Comparison of ENCODE assay signal across 10 cellular contexts in the genomic region with DNA sequence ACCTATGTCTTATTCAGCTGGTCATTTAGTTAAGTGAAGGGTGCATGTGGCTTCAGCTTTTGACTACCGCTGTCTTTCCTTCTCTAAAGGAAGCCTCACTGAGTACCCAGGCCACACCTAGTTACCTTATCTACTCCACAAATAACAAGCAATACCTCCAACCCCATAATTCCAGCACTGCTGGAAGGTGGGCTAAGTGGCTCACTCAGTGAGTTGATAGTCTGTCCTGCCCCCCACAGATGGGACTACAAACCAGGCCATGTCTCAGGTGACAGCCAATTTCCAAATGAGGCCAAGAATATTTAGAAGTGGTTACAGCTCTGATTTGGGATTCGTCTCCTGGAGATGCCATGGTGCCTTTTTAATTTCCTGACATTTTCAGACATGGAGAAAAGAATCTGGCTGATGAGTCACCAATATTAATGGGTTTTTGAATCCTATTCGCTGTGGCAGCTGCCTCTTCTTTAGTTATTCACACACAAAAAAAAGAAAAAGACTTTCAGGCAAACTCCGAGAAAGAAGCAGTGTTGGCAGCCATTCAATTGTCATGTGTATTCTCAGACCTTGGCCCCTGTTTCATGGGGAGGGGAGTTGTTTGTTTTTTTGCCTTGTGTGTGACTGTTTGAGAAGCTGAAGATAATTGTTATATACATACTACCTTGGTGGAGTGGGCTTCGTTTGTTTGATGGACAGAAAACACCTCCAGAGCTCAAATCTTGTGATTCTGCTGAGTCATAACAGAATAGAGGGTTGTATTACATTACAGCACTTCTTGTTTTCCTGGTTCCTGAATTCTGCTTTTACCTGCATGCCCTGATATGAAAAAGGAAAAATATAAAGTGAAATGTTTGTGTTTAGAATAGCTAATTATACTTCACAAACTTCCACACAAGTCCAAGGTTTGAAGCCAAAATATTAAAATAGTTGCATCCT.
DNase-seq lines count a peak whose midpoint lies in the region; ATAC-seq and TF ChIP-seq lines count a peak whose summit lies in the region.
"Had no signal": no experiment of that assay in that cellular context is flagged by ENCODE, and none has a peak within 500 bp of the region (broad histone marks: within the 10 kb centered on the region; RNA-seq: fewer than 3 reads in every experiment).

No MANE protein-coding gene starts in this region.

- DNase-seq in DMS79 (lab: John Stamatoyannopoulos, UW) (peak; percentile 51), NCI-H2029 (lab: John Stamatoyannopoulos, UW) (peak; percentile 28), astrocyte of the spinal cord (ENCODE audit: low read depth, low spot score) (peak; percentile 69), mesendoderm (peak; percentile 26), kidney glomerular epithelial cell (lab: John Stamatoyannopoulos, UW) (no peak)
- DNase-seq: aorta had no signal

- H3K4me1 ChIP-seq in mesendoderm (ENCODE audit: control insufficient read depth, low read depth, low read length) = peaks cover 4% of the 10 kb centered on the region

- H3K4me3 ChIP-seq in astrocyte of the spinal cord (ENCODE audit: low read depth, low read length) = no peak overlapping the region
- H3K4me3 ChIP-seq in mesendoderm (ENCODE audit: low read length) = no peak overlapping the region
- H3K4me3 ChIP-seq: suprapubic skin had no signal

- H3K18ac ChIP-seq in mesendoderm (ENCODE audit: low read length) = no peak overlapping the region

- no CpG with 5 or more reads among the region's 5 CpGs for WGBS in mesendoderm (ENCODE audit: extremely low coverage, insufficient coverage, low lambda C conversion rate)

- H2AK5ac ChIP-seq in mesendoderm (ENCODE audit: low read length) = no peak overlapping the region

- H3K36me3 ChIP-seq in mesendoderm (ENCODE audit: control insufficient read depth, insufficient read depth, low read length) = no peaks in the 10 kb centered on the region
- H3K36me3 ChIP-seq: suprapubic skin had no signal

- ATAC-seq in HG03378 (IDR thresholded peaks at IDR 0.05; ENCODE audit: unreplicated experiment) = no peak
- no peak for ATAC-seq in stimulated activated memory B cell treated with anti-CD40 and anti-IgM and Interleukin-4, amounts not matched to agents 10 μg/mL and 1 μg/mL and 100 μg/mL, for 72 hours
- ATAC-seq in HG03565 (IDR thresholded peaks at IDR 0.05; ENCODE audit: unreplicated experiment) = no peak

- no peak overlapping the region for H3K27ac ChIP-seq in mesendoderm (ENCODE audit: low read depth, low read length)
- H3K27ac ChIP-seq: suprapubic skin had no signal

- TF ChIP-seq CTCF in astrocyte of the spinal cord (IDR thresholded peaks at IDR 0.05; ENCODE audit: low read depth, low read length) = no peak

- H3K27me3 Mint-ChIP-seq in stimulated activated memory B cell treated with anti-CD40 and anti-IgM and Interleukin-4, amounts not matched to agents 10 μg/mL and 1 μg/mL and 100 μg/mL, for 72 hours = peaks cover 15% of the 10 kb centered on the region

- no peak overlapping the region for H3K27ac Mint-ChIP-seq in stimulated activated memory B cell treated with anti-CD40 and anti-IgM and Interleukin-4, amounts not matched to agents 10 μg/mL and 1 μg/mL and 100 μg/mL, for 72 hours

- peak overlapping the region; percentile 22 for H3K56ac ChIP-seq in mesendoderm (ENCODE audit: low read length)

- no peak overlapping the region for H2BK5ac ChIP-seq in mesendoderm (ENCODE audit: low read length)

- H4K5ac ChIP-seq in mesendoderm (ENCODE audit: low read length) = no peak overlapping the region

- H3K4me2 ChIP-seq in mesendoderm (ENCODE audit: low read length) = no peak overlapping the region

- H3K4me1 Mint-ChIP-seq in stimulated activated memory B cell treated with anti-CD40 and anti-IgM and Interleukin-4, amounts not matched to agents 10 μg/mL and 1 μg/mL and 100 μg/mL, for 72 hours = no peaks in the 10 kb centered on the region

- no peaks in the 10 kb centered on the region for H3K9me3 Mint-ChIP-seq in stimulated activated memory B cell treated with anti-CD40 and anti-IgM and Interleukin-4, amounts not matched to agents 10 μg/mL and 1 μg/mL and 100 μg/mL, for 72 hours

- H3K4ac ChIP-seq in mesendoderm (ENCODE audit: low read depth, low read length) = peak overlapping the region; percentile 12

- in situ Hi-C loops in astrocyte of the spinal cord (cut with HindIII; ENCODE audit: low sequenced_read_pairs) = no loop called here

- H3K23ac ChIP-seq in mesendoderm (ENCODE audit: low read length) = no peak overlapping the region

- no peaks in the 10 kb centered on the region for H3K36me3 Mint-ChIP-seq in stimulated activated memory B cell treated with anti-CD40 and anti-IgM and Interleukin-4, amounts not matched to agents 10 μg/mL and 1 μg/mL and 100 μg/mL, for 72 hours

- H2BK120ac ChIP-seq in mesendoderm (ENCODE audit: low read depth, low read length) = no peak overlapping the region

- peak overlapping the region; percentile 86 for H4K8ac ChIP-seq in mesendoderm (ENCODE audit: low read depth, low read length)

- no peaks in the 10 kb centered on the region for H3K27me3 ChIP-seq in mesendoderm (ENCODE audit: insufficient read depth, low read length, poor library complexity)
- H3K27me3 ChIP-seq: suprapubic skin had no signal

- H3K79me2 ChIP-seq in mesendoderm (ENCODE audit: control insufficient read depth, insufficient read depth, low read length) = no peaks in the 10 kb centered on the region

- no peaks in the 10 kb centered on the region for H3K79me1 ChIP-seq in mesendoderm (ENCODE audit: low read length)

- no peak overlapping the region for H3K9ac ChIP-seq in mesendoderm (ENCODE audit: low read length)

- H3K4me3 Mint-ChIP-seq in stimulated activated memory B cell treated with anti-CD40 and anti-IgM and Interleukin-4, amounts not matched to agents 10 μg/mL and 1 μg/mL and 100 μg/mL, for 72 hours = no peak overlapping the region

- no peak overlapping the region for H2BK15ac ChIP-seq in mesendoderm (replicated peaks; ENCODE audit: low read depth)
